Comparison of ENCODE assay signal across 22 cellular contexts in the genomic region with DNA sequence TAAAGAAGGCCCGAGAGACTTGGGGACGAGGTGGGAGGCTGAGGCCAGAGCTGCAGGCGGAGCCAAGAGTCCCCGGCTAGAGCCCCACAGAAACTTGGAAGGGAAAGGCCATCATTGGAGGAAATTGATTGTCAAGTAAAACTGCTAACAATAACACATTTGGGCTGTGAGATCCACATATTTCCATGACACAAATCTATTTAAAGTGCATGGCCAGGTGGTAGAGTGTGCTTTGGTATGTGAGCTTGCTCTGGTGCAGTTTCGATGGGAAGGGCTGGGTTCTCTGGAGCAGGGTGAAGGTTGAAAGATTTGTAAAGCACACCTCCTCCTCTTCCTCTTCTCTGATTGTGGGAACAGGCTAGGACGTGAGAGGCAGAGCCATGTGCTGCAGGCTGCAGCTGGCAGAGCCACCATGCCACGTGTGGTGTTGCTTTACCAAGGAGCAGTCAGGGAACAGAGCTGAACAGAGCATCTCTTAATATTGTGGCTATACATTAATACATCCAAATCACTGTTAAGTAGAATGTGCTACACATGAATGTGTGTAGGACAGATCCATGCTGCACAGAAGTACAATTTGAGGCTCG. TPM values are rescaled to one million over a fixed set of nuclear protein-coding genes. Genes with fewer than 3 reads are reported as not detected.
A peak's percentile ranks its signal among the peaks of the same experiment; 100 is the strongest.
DNase-seq lines count a peak whose midpoint lies in the region; ATAC-seq and TF ChIP-seq lines count a peak whose summit lies in the region.
"Had no signal": no experiment of that assay in that cellular context is flagged by ENCODE, and none has a peak within 500 bp of the region (broad histone marks: within the 10 kb centered on the region; RNA-seq: fewer than 3 reads in every experiment).

No MANE protein-coding gene starts in this region.

- H3K4me1 ChIP-seq in PC-9 (replicated peaks; ENCODE audit: insufficient read depth): peaks cover 45% of the 10 kb centered on the region
- peaks cover 20% of the 10 kb centered on the region for H3K4me1 ChIP-seq in suprapubic skin
- H3K4me1 ChIP-seq: right atrium auricular region had no signal

- CTCF ChIA-PET in PC-9 (lab: Charles Lee): interaction anchor here (1.2 kb wide), 1 partner anchor 36 kb away, joined by 3 read pairs; no protein-coding TSS in a partner anchor

- H3F3A ChIP-seq in PC-9 (ENCODE audit: insufficient read depth, low read depth): peaks cover 27% of the 10 kb centered on the region; the same call in 1 of the 2 replicates

- no peak for TF ChIP-seq CTCF in PC-9 (conservative IDR thresholded peaks at IDR 0.05)
- no peak for TF ChIP-seq CTCF in chondrocyte (IDR thresholded peaks at IDR 0.05)
- no peak for TF ChIP-seq CTCF in mesothelial cell of epicardium (IDR thresholded peaks at IDR 0.05; ENCODE audit: unreplicated experiment)
- TF ChIP-seq CTCF in suprapubic skin (IDR thresholded peaks at IDR 0.05): no peak

- 77% methylated on average over 8 of the region's 8 CpGs for WGBS in suprapubic skin

- no peaks in the 10 kb centered on the region for H3K79me2 ChIP-seq in PC-9 (ENCODE audit: low read depth)

- H3K9me3 Mint-ChIP-seq in chondrocyte (ENCODE audit: low read depth): no peaks in the 10 kb centered on the region
- no peaks in the 10 kb centered on the region for H3K9me3 Mint-ChIP-seq in mesothelial cell of epicardium
- H3K9me3 Mint-ChIP-seq: activated naive CD4-positive, alpha-beta T cell treated with anti-CD3 and anti-CD28 coated beads, Interleukin-2, amount 10 ng/mL, durations not matched to agents 7 days and 5 days; activated T-cell treated with anti-CD3 and anti-CD28 coated beads, Interleukin-2, amount 50 U/mL, for 4 hours had no signal

- H2AFZ ChIP-seq in PC-9: no peak overlapping the region

- no peak for TF ChIP-seq EP300 in suprapubic skin (IDR thresholded peaks at IDR 0.05)

- DNase-seq in PC-9 (no peak), chondrocyte (ENCODE audit: low spot score) (no peak), mesothelial cell of epicardium (ENCODE audit: low spot score in 2 of 2, unreplicated experiment in 2 of 2) (no peak), suprapubic skin (ENCODE audit: low spot score in 2 of 2) (no peak), Right ventricle myocardium inferior (ENCODE audit: missing footprints) (no peak), OCI-M2 (lab: John Stamatoyannopoulos, UW; ENCODE audit: unreplicated experiment) (no peak)
- DNase-seq: activated naive CD4-positive, alpha-beta T cell treated with anti-CD3 and anti-CD28 coated beads, Interleukin-2, amount 10 ng/mL, durations not matched to agents 7 days and 5 days; activated T-cell treated with anti-CD3 and anti-CD28 coated beads, Interleukin-2, amount 50 U/mL, for 4 hours; glutamatergic neuron; MM.1S; NCI-H1417; NCI-H446; OCI-M1; stimulated activated CD4-positive, alpha-beta T cell treated with anti-CD3 and anti-CD28 coated beads, Interleukin-12 subunit alpha, Interleukin-12 subunit beta, amount 100 ng/mL, for 4 hours; stimulated activated naive CD4-positive, alpha-beta T cell treated with Interleukin-2 at 50 U/mL for 16 hours had no signal

- intact Hi-C loops in PC-9 (cut with micrococcal nuclease; ENCODE audit: unreplicated experiment) (no loop called here), Right ventricle myocardium inferior (cut with DNase I) (no loop called here)

- H3K27me3 ChIP-seq in PC-9 (ENCODE audit: insufficient read depth, low read depth) (no peaks in the 10 kb centered on the region), suprapubic skin (no peaks in the 10 kb centered on the region)
- H3K27me3 ChIP-seq: right atrium auricular region had no signal

- H3K27ac Mint-ChIP-seq in chondrocyte (ENCODE audit: unreplicated experiment) (peak overlapping the region; percentile 92), mesothelial cell of epicardium (peak overlapping the region; percentile 92)
- H3K27ac Mint-ChIP-seq: activated naive CD4-positive, alpha-beta T cell treated with anti-CD3 and anti-CD28 coated beads, Interleukin-2, amount 10 ng/mL, durations not matched to agents 7 days and 5 days; CD14-positive monocyte had no signal

- TSS peak; percentile 79 for BruUV-seq in PC-9 (replicated peaks; lab: Mats Ljungman, UMichigan)

- no peak for TF ChIP-seq POLR2A in suprapubic skin (IDR thresholded peaks at IDR 0.05)

- H4K20me1 ChIP-seq in PC-9 (ENCODE audit: insufficient read depth): no peaks in the 10 kb centered on the region

- POLR2A ChIA-PET in PC-9 (lab: Charles Lee; ENCODE audit: unreplicated experiment): interaction anchor here (0.6 to 0.9 kb wide), 3 partner anchors 7 to 130 kb away, joined by 3 to 7 read pairs (median 5); partner anchors contain the start of gene FHDC1

- H3K9me3 ChIP-seq in PC-9 (ENCODE audit: insufficient read depth, low read depth) (no peaks in the 10 kb centered on the region), suprapubic skin (no peaks in the 10 kb centered on the region)
- H3K9me3 ChIP-seq: right atrium auricular region, thoracic aorta had no signal

- no peak for ATAC-seq in HG03097 (IDR thresholded peaks at IDR 0.05; ENCODE audit: low FRiP score, unreplicated experiment)
- no peak for ATAC-seq in HG02981 (IDR thresholded peaks at IDR 0.05; ENCODE audit: unreplicated experiment)
- ATAC-seq in Right ventricle myocardium inferior: no peak
- ATAC-seq: activated T-cell treated with anti-CD3 and anti-CD28 coated beads, Interleukin-2, amount 50 U/mL, for 4 hours; HCT116; K562 had no signal

- H3K4me1 Mint-ChIP-seq in chondrocyte (ENCODE audit: low read depth) (peaks cover 52% of the 10 kb centered on the region), mesothelial cell of epicardium (peaks cover 47% of the 10 kb centered on the region)
- H3K4me1 Mint-ChIP-seq: activated naive CD4-positive, alpha-beta T cell treated with anti-CD3 and anti-CD28 coated beads, Interleukin-2, amount 10 ng/mL, durations not matched to agents 7 days and 5 days; CD14-positive monocyte had no signal

- H3K27ac ChIP-seq in PC-9 (peak overlapping the region; percentile 75), suprapubic skin (peak overlapping the region; percentile 32)
- H3K27ac ChIP-seq: right atrium auricular region, thoracic aorta had no signal

- H3K4me3 ChIP-seq in PC-9 (no peak overlapping the region), suprapubic skin (no peak overlapping the region)
- H3K4me3 ChIP-seq: K562, right atrium auricular region, thoracic aorta had no signal

- peaks cover 4% of the 10 kb centered on the region for H3K36me3 Mint-ChIP-seq in chondrocyte (ENCODE audit: low read depth)
- H3K36me3 Mint-ChIP-seq in mesothelial cell of epicardium: peaks cover 6% of the 10 kb centered on the region
- H3K36me3 Mint-ChIP-seq: activated naive CD4-positive, alpha-beta T cell treated with anti-CD3 and anti-CD28 coated beads, Interleukin-2, amount 10 ng/mL, durations not matched to agents 7 days and 5 days; CD14-positive monocyte had no signal

- H3K9me2 ChIP-seq in PC-9 (ENCODE audit: insufficient read depth): no peaks in the 10 kb centered on the region

- H3K36me3 ChIP-seq in PC-9 (ENCODE audit: low read depth): peaks cover 6% of the 10 kb centered on the region; the same call in 1 of the 2 replicates
- peaks cover 18% of the 10 kb centered on the region for H3K36me3 ChIP-seq in suprapubic skin
- H3K36me3 ChIP-seq: right atrium auricular region, thoracic aorta had no signal

- peak overlapping the region; percentile 44 for H3K4me2 ChIP-seq in PC-9

- H3K27me3 Mint-ChIP-seq in chondrocyte (ENCODE audit: low read depth): no peaks in the 10 kb centered on the region
- no peaks in the 10 kb centered on the region for H3K27me3 Mint-ChIP-seq in mesothelial cell of epicardium (ENCODE audit: low read depth)
- H3K27me3 Mint-ChIP-seq: activated naive CD4-positive, alpha-beta T cell treated with anti-CD3 and anti-CD28 coated beads, Interleukin-2, amount 10 ng/mL, durations not matched to agents 7 days and 5 days had no signal

- H3K4me3 Mint-ChIP-seq in chondrocyte (ENCODE audit: unreplicated experiment) (no peak overlapping the region), mesothelial cell of epicardium (no peak overlapping the region)
- H3K4me3 Mint-ChIP-seq: activated naive CD4-positive, alpha-beta T cell treated with anti-CD3 and anti-CD28 coated beads, Interleukin-2, amount 10 ng/mL, durations not matched to agents 7 days and 5 days; activated T-cell treated with anti-CD3 and anti-CD28 coated beads, Interleukin-2, amount 50 U/mL, for 4 hours; CD14-positive monocyte had no signal

RNA-seq across cellular contexts. Expression of gene FHDC1, which starts 37.6 kb away (rescaled TPM):
- total RNA-seq in PC-9 (2021): 16.8 and 17.4 TPM in 2 replicates
- 4.2 to 8.9 TPM (median 4.4 TPM) in 3 replicates for total RNA-seq in chondrocyte
- total RNA-seq in mesothelial cell of epicardium: 4.2 to 4.6 TPM (median 4.3 TPM) in 3 replicates
- total RNA-seq in suprapubic skin: 10 to 100 TPM; 21.9 to 39.6 (median 28.7) TPM
- total RNA-seq in Right ventricle myocardium inferior: 0.27 TPM
